Comparison of ENCODE assay signal across 1 cellular context in genomic region chr16:53052519-53053501, GRCh38.
TF ChIP-seq lines count a peak whose summit lies in the region.

TSS of gene CHD9NB (minus strand) at chr16:53052897. CDS start at chr16:53044158, 8,739 bp downstream.

TF ChIP-seq in K562, 482 proteins besides CTCF, POLR2A, EP300 and RAD21 (continued from another document and continues in another):
- TF ChIP-seq MGA (IDR thresholded peaks at IDR 0.05) (no peak), NR2C1 (IDR thresholded peaks at IDR 0.05) (no peak), NR2C1 (tag; IDR thresholded peaks at IDR 0.05) (no peak), CHD2 (IDR thresholded peaks at IDR 0.05; ENCODE audit: low read depth, low read length) (no peak), TRIM24 (IDR thresholded peaks at IDR 0.05) (peak in 1 of 2 experiments; percentile 47; a peak in 1 of 4 replicates), ZNF23 (CRISPR knock-in tag; IDR thresholded peaks at IDR 0.05) (no peak), KDM1A (IDR thresholded peaks at IDR 0.05) (peak; percentile 57 to 73), ILF3 (IDR thresholded peaks at IDR 0.05; ENCODE audit: borderline replicate concordance) (no peak), GTF2A2 (tag; IDR thresholded peaks at IDR 0.05) (no peak), PHF8 (IDR thresholded peaks at IDR 0.05; ENCODE audit: borderline replicate concordance, low read length) (no peak), ARID2 (IDR thresholded peaks at IDR 0.05) (peak; percentile 27; the same call in 1 of the 2 replicates), ZBTB43 (CRISPR knock-in tag; IDR thresholded peaks at IDR 0.05) (no peak), BRCA1 (IDR thresholded peaks at IDR 0.05) (no peak), BRCA1 (CRISPR knock-in tag; IDR thresholded peaks at IDR 0.05) (no peak), RFX5 (IDR thresholded peaks at IDR 0.05; ENCODE audit: low read depth, low read length) (no peak), HINFP (tag; conservative IDR thresholded peaks at IDR 0.05; ENCODE audit: low read depth) (no peak), BRF1 (IDR thresholded peaks at IDR 0.05; ENCODE audit: borderline replicate concordance, extremely low read depth, insufficient read length) (no peak), ZNF280A (IDR thresholded peaks at IDR 0.05; ENCODE audit: low read depth, partially characterized antibody) (no peak), CXXC5 (CRISPR knock-in tag; IDR thresholded peaks at IDR 0.05) (no peak), ZNF282 (CRISPR knock-in tag; IDR thresholded peaks at IDR 0.05) (no peak), ZNF699 (CRISPR knock-in tag; IDR thresholded peaks at IDR 0.05; ENCODE audit: insufficient replicate concordance) (no peak), ZNF175 (CRISPR knock-in tag; IDR thresholded peaks at IDR 0.05; ENCODE audit: low read depth) (no peak), ZNF318 (IDR thresholded peaks at IDR 0.05; ENCODE audit: borderline replicate concordance in 1 of 2, low read depth in 1 of 2) (no peak), RBM17 (IDR thresholded peaks at IDR 0.05; ENCODE audit: borderline replicate concordance, low read depth, low read length) (no peak), ZFP30 (CRISPR knock-in tag; IDR thresholded peaks at IDR 0.05; ENCODE audit: borderline replicate concordance) (no peak), RBM14 (IDR thresholded peaks at IDR 0.05; ENCODE audit: borderline replicate concordance, insufficient read depth, low read depth, low read length) (no peak), FOS (IDR thresholded peaks at IDR 0.05; ENCODE audit: extremely low read depth, insufficient read length) (no peak), CHD4 (IDR thresholded peaks at IDR 0.05; ENCODE audit: insufficient read depth, insufficient replicate concordance, low read depth, low read length, poor library complexity, severe bottlenecking) (no peak), SNRNP70 (optimal IDR thresholded peaks at IDR 0.05; ENCODE audit: low read depth, low read length) (no peak), LCOR (CRISPR knock-in tag; IDR thresholded peaks at IDR 0.05) (no peak), XRCC3 (IDR thresholded peaks at IDR 0.05) (no peak), CREM (IDR thresholded peaks at IDR 0.05; ENCODE audit: low read depth) (no peak), ZZZ3 (IDR thresholded peaks at IDR 0.05) (no peak), HDAC1 (IDR thresholded peaks at IDR 0.05) (peak in 1 of 2 experiments; percentile 81; a peak in 2 of 4 replicates), GABPB1 (CRISPR knock-in tag; IDR thresholded peaks at IDR 0.05) (no peak), EHMT2 (IDR thresholded peaks at IDR 0.05) (0 out of 2 replicates have a peak, but pooled peaks have one; percentile 52), TSC22D4 (tag; IDR thresholded peaks at IDR 0.05) (no peak)
